ENCODE assay signal across 13 cellular contexts in the genomic region with DNA sequence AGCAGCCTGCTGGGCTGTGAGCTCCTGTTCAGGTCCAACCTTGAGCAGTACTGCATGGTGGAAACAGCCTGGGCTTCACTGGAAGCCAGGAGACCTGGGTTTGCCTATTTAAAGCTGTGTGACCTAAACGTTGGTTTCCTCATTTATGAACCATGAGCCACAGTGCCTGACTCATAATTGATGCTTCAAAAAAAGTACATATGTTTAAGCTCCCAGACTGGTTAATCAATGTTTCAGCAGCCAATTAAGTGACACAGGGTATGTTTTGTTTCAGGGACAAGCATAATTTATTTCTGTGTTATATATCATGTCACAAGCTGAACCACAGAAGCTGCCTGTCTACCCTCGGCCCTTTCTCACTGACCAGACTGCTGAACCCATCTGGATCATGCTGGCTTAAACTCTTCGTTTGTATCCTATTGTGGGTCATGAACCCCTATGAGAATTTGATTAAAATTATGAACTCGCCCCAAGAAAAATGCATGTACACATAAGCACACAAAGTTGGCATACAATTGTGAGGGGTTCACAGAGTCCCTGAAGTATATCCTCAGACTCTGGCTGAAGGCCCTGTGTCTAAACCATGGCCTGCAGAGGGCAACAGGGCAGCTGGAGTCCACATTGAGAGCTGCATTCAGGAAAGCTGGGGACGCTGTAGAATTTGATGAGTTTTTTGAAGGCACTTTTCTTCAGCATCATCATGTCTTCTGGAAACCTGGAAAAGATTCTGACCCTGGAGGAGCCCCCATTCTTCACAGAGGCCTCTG. TPM values are rescaled to one million over a fixed set of nuclear protein-coding genes. Genes with fewer than 3 reads are reported as not detected.
A peak's percentile ranks its signal among the peaks of the same experiment; 100 is the strongest.
DNase-seq lines count a peak whose midpoint lies in the region; ATAC-seq and TF ChIP-seq lines count a peak whose summit lies in the region.
"Had no signal": no experiment of that assay in that cellular context is flagged by ENCODE, and none has a peak within 500 bp of the region (broad histone marks: within the 10 kb centered on the region; RNA-seq: fewer than 3 reads in every experiment).

No MANE protein-coding gene starts in this region.

- H3K27me3 Mint-ChIP-seq in immature natural killer cell (ENCODE audit: low read depth in 3 of 3) = peaks cover 0 to 1% (median 1%) of the 10 kb centered on the region in 3 donors
- H3K27me3 Mint-ChIP-seq: CD4-positive, CD25-positive, alpha-beta regulatory T cell had no signal

- peak; percentile 15 for DNase-seq in stimulated activated CD4-positive, alpha-beta T cell treated with anti-CD3 and anti-CD28 coated beads, Interleukin-1b, Interleukin-23, amount 100 ng/mL, for 48 hours
- DNase-seq in stimulated activated CD4-positive, alpha-beta T cell treated with anti-CD3 and anti-CD28 coated beads, Interleukin-2, amount 100 ng/mL, for 48 hours = no peak
- no peak for DNase-seq in RWPE2 (ENCODE audit: low spot score)
- DNase-seq in fibroblast of the aortic adventitia (ENCODE audit: low read depth) = peak; percentile 39
- no peak for DNase-seq in immature natural killer cell
- no peak for DNase-seq in OCI-M2 (lab: John Stamatoyannopoulos, UW; ENCODE audit: unreplicated experiment)
- DNase-seq: activated CD4-positive, alpha-beta T cell treated with anti-CD3 and anti-CD28 coated beads for 4 hours; CD4-positive, CD25-positive, alpha-beta regulatory T cell; effector CD4-positive, alpha-beta T cell; trophoblast cell had no signal

- no peaks in the 10 kb centered on the region for H3K9me3 ChIP-seq in RWPE2 (ENCODE audit: severe bottlenecking)

- no peaks in the 10 kb centered on the region for H3K36me3 Mint-ChIP-seq in immature natural killer cell
- H3K36me3 Mint-ChIP-seq: CD4-positive, CD25-positive, alpha-beta regulatory T cell had no signal

- no peaks in the 10 kb centered on the region for H3K4me1 ChIP-seq in RWPE2 (ENCODE audit: insufficient read depth, poor library complexity, severe bottlenecking)

- no peak overlapping the region for H3K27ac ChIP-seq in RWPE2 (ENCODE audit: poor library complexity, severe bottlenecking)

- TF ChIP-seq CTCF in RWPE2 (IDR thresholded peaks at IDR 0.05; ENCODE audit: poor library complexity, severe bottlenecking) (peak; percentile 14), fibroblast of the aortic adventitia (IDR thresholded peaks at IDR 0.05; ENCODE audit: insufficient read depth, low read length) (no peak)

- no peaks in the 10 kb centered on the region for H3K36me3 ChIP-seq in RWPE2 (ENCODE audit: low read depth)

- no peak overlapping the region for H3K27ac Mint-ChIP-seq in immature natural killer cell
- H3K27ac Mint-ChIP-seq: CD4-positive, CD25-positive, alpha-beta regulatory T cell had no signal

- ATAC-seq in RWPE2 (ENCODE audit: low read depth) = peak; percentile 64
- ATAC-seq in HG03460 (IDR thresholded peaks at IDR 0.05; ENCODE audit: unreplicated experiment) = no peak
- no peak for ATAC-seq in HG02798 (IDR thresholded peaks at IDR 0.05; ENCODE audit: poor library complexity, unreplicated experiment)
- ATAC-seq: sciatic nerve had no signal

- H3K27me3 ChIP-seq in RWPE2 (ENCODE audit: insufficient read depth, poor library complexity, severe bottlenecking) = no peaks in the 10 kb centered on the region

- no peak overlapping the region for H3K4me3 Mint-ChIP-seq in immature natural killer cell
- H3K4me3 Mint-ChIP-seq: CD4-positive, CD25-positive, alpha-beta regulatory T cell had no signal

- no peak overlapping the region for H3K4me3 ChIP-seq in RWPE2 (ENCODE audit: severe bottlenecking)
- no peak overlapping the region for H3K4me3 ChIP-seq in fibroblast of the aortic adventitia (ENCODE audit: low read depth, low read length)

- no peaks in the 10 kb centered on the region for H3K9me3 Mint-ChIP-seq in immature natural killer cell

- peaks cover 5 to 9% of the 10 kb centered on the region in 2 donors for H3K4me1 Mint-ChIP-seq in immature natural killer cell

RNA-seq across cellular contexts. Expression of a gene that starts 23.7 kb away (rescaled TPM):
- total RNA-seq in fibroblast of the aortic adventitia (ENCODE audit: low replicate concordance) = not detected in 2 replicates
- under 1 TPM in 1 of 3 donors, not detected in 2; 0.21 TPM for polyA plus RNA-seq in immature natural killer cell
- polyA plus RNA-seq: CD4-positive, CD25-positive, alpha-beta regulatory T cell had no signal

RNA-seq across cellular contexts. Expression of a gene that starts 59.9 kb away (rescaled TPM):
- not detected in 2 replicates for total RNA-seq in fibroblast of the aortic adventitia (ENCODE audit: low replicate concordance)
- 1 to 10 TPM in 2 of 3 donors, not detected in 1; 1.5 to 1.8 TPM for polyA plus RNA-seq in immature natural killer cell

Comparison
In these comparisons a context has a peak if more than half of its experiments do, and no peak if none do; other contexts are left out.
1. DNase-seq: peak in stimulated activated CD4-positive, alpha-beta T cell treated with anti-CD3 and anti-CD28 coated beads, Interleukin-1b, Interleukin-23, amount 100 ng/mL, for 48 hours (single experiment) and fibroblast of the aortic adventitia (single experiment); none in stimulated activated CD4-positive, alpha-beta T cell treated with anti-CD3 and anti-CD28 coated beads, Interleukin-2, amount 100 ng/mL, for 48 hours (0 of 2), RWPE2 (single experiment), immature natural killer cell (0 of 3) and OCI-M2 (single experiment).